Comparison of ENCODE assay signal across 1 cellular context in genomic region chr2:62227386-62228075, GRCh38.
TF ChIP-seq lines count a peak whose summit lies in the region.

No MANE protein-coding gene starts in this region.

TF ChIP-seq in HepG2, 621 proteins besides CTCF, POLR2A, EP300 and RAD21 (continued from another document):
- TF ChIP-seq HDAC1 (CRISPR knock-in tag; IDR thresholded peaks at IDR 0.05) (no peak), SNRNP70 (IDR thresholded peaks at IDR 0.05; ENCODE audit: low read depth, low read length) (no peak), HNRNPLL (IDR thresholded peaks at IDR 0.05; ENCODE audit: low read depth, low read length, poor library complexity, severe bottlenecking) (no peak), PITX1 (CRISPR knock-in tag; IDR thresholded peaks at IDR 0.05) (peak; percentile 17; the same call in 1 of the 2 replicates), TMF1 (CRISPR knock-in tag; IDR thresholded peaks at IDR 0.05; ENCODE audit: low read depth) (no peak), ZNF720 (CRISPR knock-in tag; IDR thresholded peaks at IDR 0.05) (no peak), POLR2AphosphoS2 (IDR thresholded peaks at IDR 0.05; ENCODE audit: low read depth, low read length) (peak; percentile 63; the same call in 1 of the 2 replicates), NKX3-1 (CRISPR knock-in tag; IDR thresholded peaks at IDR 0.05) (no peak), ARID4A (CRISPR knock-in tag; IDR thresholded peaks at IDR 0.05; ENCODE audit: borderline replicate concordance) (no peak), ZNF550 (CRISPR knock-in tag; IDR thresholded peaks at IDR 0.05; ENCODE audit: borderline replicate concordance) (no peak)
- TF ChIP-seq, protein P1, sequence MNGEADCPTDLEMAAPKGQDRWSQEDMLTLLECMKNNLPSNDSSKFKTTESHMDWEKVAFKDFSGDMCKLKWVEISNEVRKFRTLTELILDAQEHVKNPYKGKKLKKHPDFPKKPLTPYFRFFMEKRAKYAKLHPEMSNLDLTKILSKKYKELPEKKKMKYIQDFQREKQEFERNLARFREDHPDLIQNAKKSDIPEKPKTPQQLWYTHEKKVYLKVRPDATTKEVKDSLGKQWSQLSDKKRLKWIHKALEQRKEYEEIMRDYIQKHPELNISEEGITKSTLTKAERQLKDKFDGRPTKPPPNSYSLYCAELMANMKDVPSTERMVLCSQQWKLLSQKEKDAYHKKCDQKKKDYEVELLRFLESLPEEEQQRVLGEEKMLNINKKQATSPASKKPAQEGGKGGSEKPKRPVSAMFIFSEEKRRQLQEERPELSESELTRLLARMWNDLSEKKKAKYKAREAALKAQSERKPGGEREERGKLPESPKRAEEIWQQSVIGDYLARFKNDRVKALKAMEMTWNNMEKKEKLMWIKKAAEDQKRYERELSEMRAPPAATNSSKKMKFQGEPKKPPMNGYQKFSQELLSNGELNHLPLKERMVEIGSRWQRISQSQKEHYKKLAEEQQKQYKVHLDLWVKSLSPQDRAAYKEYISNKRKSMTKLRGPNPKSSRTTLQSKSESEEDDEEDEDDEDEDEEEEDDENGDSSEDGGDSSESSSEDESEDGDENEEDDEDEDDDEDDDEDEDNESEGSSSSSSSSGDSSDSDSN (CRISPR knock-in tag; IDR thresholded peaks at IDR 0.05): 0 out of 2 replicates have a peak, but pooled peaks have one; percentile 19
- TF ChIP-seq, protein P2, sequence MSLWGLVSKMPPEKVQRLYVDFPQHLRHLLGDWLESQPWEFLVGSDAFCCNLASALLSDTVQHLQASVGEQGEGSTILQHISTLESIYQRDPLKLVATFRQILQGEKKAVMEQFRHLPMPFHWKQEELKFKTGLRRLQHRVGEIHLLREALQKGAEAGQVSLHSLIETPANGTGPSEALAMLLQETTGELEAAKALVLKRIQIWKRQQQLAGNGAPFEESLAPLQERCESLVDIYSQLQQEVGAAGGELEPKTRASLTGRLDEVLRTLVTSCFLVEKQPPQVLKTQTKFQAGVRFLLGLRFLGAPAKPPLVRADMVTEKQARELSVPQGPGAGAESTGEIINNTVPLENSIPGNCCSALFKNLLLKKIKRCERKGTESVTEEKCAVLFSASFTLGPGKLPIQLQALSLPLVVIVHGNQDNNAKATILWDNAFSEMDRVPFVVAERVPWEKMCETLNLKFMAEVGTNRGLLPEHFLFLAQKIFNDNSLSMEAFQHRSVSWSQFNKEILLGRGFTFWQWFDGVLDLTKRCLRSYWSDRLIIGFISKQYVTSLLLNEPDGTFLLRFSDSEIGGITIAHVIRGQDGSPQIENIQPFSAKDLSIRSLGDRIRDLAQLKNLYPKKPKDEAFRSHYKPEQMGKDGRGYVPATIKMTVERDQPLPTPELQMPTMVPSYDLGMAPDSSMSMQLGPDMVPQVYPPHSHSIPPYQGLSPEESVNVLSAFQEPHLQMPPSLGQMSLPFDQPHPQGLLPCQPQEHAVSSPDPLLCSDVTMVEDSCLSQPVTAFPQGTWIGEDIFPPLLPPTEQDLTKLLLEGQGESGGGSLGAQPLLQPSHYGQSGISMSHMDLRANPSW (CRISPR knock-in tag; IDR thresholded peaks at IDR 0.05; ENCODE audit: borderline replicate concordance): no peak
- TF ChIP-seq, protein P3, sequence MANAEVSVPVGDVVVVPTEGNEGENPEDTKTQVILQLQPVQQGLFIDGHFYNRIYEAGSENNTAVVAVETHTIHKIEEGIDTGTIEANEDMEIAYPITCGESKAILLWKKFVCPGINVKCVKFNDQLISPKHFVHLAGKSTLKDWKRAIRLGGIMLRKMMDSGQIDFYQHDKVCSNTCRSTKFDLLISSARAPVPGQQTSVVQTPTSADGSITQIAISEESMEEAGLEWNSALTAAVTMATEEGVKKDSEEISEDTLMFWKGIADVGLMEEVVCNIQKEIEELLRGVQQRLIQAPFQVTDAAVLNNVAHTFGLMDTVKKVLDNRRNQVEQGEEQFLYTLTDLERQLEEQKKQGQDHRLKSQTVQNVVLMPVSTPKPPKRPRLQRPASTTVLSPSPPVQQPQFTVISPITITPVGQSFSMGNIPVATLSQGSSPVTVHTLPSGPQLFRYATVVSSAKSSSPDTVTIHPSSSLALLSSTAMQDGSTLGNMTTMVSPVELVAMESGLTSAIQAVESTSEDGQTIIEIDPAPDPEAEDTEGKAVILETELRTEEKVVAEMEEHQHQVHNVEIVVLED (CRISPR knock-in tag; IDR thresholded peaks at IDR 0.05; ENCODE audit: borderline replicate concordance): no peak
